8 cellular contexts compared by ENCODE assay signal in genomic region chr18:13217971-13218375, GRCh38. TPM values are rescaled to one million over a fixed set of nuclear protein-coding genes. Genes with fewer than 3 reads are reported as not detected.
DNase-seq lines count a peak whose midpoint lies in the region; ATAC-seq, FAIRE-seq and TF ChIP-seq lines count a peak whose summit lies in the region.

No MANE protein-coding gene starts in this region.

- peak overlapping the region; percentile 59 to 95 (median 82) for H3K4me3 ChIP-seq in Peyer's patch
- H3K4me3 ChIP-seq in fibroblast of villous mesenchyme (ENCODE audit: low read depth, low read length) = peak overlapping the region; percentile 41

- H3K9me3 Mint-ChIP-seq in progenitor cell of endocrine pancreas (ENCODE audit: low read depth) = no peaks in the 10 kb centered on the region

- ATAC-seq in GM19372 (IDR thresholded peaks at IDR 0.05; ENCODE audit: low read depth, unreplicated experiment) (peak; percentile 2), GM18517 (IDR thresholded peaks at IDR 0.05; ENCODE audit: unreplicated experiment) (no peak)

- H3K4me1 ChIP-seq in Peyer's patch = peaks cover 5 to 48% (median 12%) of the 10 kb centered on the region in 4 donors

- peak overlapping the region; percentile 74 to 92 (median 82) for H3K27ac ChIP-seq in Peyer's patch

- TF ChIP-seq POLR2A in Peyer's patch (IDR thresholded peaks at IDR 0.05) = no peak

- DNase-seq in Peyer's patch (peak in 1 of 3 donors; percentile 72), fibroblast of villous mesenchyme (ENCODE audit: low read depth) (no peak), progenitor cell of endocrine pancreas (ENCODE audit: low spot score, unreplicated experiment) (peak; percentile 41), A172 (ENCODE audit: low spot score) (no peak), GM19239 (ENCODE audit: insufficient read length, low spot score) (no peak), KG1 (lab: John Stamatoyannopoulos, UW) (no peak)

- H3K4me1 Mint-ChIP-seq in progenitor cell of endocrine pancreas (ENCODE audit: low read depth) = peaks cover 15% of the 10 kb centered on the region

- H3K36me3 ChIP-seq in Peyer's patch = no peaks in the 10 kb centered on the region

- no peaks in the 10 kb centered on the region for H3K9me3 ChIP-seq in Peyer's patch

- H3K27me3 Mint-ChIP-seq in progenitor cell of endocrine pancreas = peaks cover 65% of the 10 kb centered on the region

- TF ChIP-seq CTCF in Peyer's patch (IDR thresholded peaks at IDR 0.05) = no peak
- no peak for TF ChIP-seq CTCF in fibroblast of villous mesenchyme (IDR thresholded peaks at IDR 0.05; ENCODE audit: insufficient read depth, low read depth, low read length)
- no peak for TF ChIP-seq CTCF in progenitor cell of endocrine pancreas (IDR thresholded peaks at IDR 0.05; ENCODE audit: unreplicated experiment)

- H3K36me3 Mint-ChIP-seq in progenitor cell of endocrine pancreas (ENCODE audit: insufficient read depth) = no peaks in the 10 kb centered on the region

- FAIRE-seq in GM19239 (lab: Jason Lieb, UNC) = no peak

- H3K4me3 Mint-ChIP-seq in progenitor cell of endocrine pancreas (ENCODE audit: low read depth) = peak overlapping the region; percentile 69

- no peak overlapping the region for H3K27ac Mint-ChIP-seq in progenitor cell of endocrine pancreas

- H3K27me3 ChIP-seq in Peyer's patch = no peaks in the 10 kb centered on the region

RNA-seq across cellular contexts. Expression of gene LDLRAD4, which starts 0.6 kb away (rescaled TPM):
- total RNA-seq in Peyer's patch = 100 to 1,000 TPM in 1 of 4 donors, 10 to 100 TPM in 3; 24.8 to 128 (median 50.0) TPM
- 0.43 and 0.97 TPM in 2 replicates for total RNA-seq in fibroblast of villous mesenchyme
- 3.4 and 3.8 TPM in 2 replicates for total RNA-seq in progenitor cell of endocrine pancreas
- total RNA-seq in A172 (2014; rRNA removed; shearing (Covaris generic)) = 5.7 and 8.9 TPM in 2 replicates
